Comparison of ENCODE assay signal across 1 cellular context in the genomic region with DNA sequence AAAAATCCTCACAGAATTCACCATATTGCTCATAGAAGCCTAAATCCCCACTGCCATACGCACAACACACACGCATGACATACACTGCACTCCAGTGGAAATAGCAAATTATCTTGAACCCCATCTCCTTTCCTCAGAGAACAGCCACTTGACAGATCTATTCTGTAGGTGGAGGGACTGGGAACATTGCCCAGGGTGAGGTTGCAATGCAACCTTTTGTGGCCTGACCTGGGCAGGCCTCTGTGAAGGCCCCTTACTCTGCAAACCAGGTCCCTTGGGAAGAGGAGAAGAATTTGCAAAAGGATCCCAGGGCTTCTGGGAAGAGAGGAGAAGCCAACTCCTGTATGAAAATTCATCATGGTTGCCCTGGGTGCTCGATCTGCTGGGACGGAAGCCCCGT.
TF ChIP-seq lines count a peak whose summit lies in the region.

No MANE protein-coding gene starts in this region.

TF ChIP-seq in HepG2, 621 proteins besides CTCF, POLR2A, EP300 and RAD21:
- TF ChIP-seq, protein P1, sequence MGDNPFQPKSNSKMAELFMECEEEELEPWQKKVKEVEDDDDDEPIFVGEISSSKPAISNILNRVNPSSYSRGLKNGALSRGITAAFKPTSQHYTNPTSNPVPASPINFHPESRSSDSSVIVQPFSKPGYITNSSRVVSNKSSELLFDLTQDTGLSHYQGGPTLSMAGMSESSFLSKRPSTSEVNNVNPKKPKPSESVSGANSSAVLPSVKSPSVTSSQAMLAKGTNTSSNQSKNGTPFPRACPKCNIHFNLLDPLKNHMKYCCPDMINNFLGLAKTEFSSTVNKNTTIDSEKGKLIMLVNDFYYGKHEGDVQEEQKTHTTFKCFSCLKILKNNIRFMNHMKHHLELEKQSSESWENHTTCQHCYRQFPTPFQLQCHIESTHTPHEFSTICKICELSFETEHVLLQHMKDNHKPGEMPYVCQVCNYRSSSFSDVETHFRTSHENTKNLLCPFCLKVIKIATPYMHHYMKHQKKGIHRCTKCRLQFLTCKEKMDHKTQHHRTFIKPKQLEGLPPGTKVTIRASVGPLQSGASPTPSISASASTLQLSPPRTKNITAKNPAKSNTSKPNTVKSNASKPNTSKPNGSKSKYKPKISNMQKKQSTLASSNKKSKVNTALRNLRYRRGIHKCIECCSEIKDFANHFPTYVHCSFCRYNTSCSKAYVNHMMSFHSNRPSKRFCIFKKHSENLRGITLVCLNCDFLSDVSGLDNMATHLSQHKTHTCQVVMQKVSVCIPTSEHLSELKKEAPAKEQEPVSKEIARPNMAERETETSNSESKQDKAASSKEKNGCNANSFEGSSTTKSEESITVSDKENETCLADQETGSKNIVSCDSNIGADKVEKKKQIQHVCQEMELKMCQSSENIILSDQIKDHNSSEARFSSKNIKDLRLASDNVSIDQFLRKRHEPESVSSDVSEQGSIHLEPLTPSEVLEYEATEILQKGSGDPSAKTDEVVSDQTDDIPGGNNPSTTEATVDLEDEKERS (CRISPR knock-in tag; IDR thresholded peaks at IDR 0.05): no peak
- no peak for TF ChIP-seq ZKSCAN5 (CRISPR knock-in tag; IDR thresholded peaks at IDR 0.05)
- TF ChIP-seq HNRNPK (IDR thresholded peaks at IDR 0.05; ENCODE audit: low read depth, low read length, poor library complexity, severe bottlenecking): no peak
- no peak for TF ChIP-seq DNMT3B (CRISPR knock-in tag; conservative IDR thresholded peaks at IDR 0.05)
- TF ChIP-seq JARID2 (CRISPR knock-in tag; IDR thresholded peaks at IDR 0.05; ENCODE audit: insufficient replicate concordance): no peak
- TF ChIP-seq ELF3 (CRISPR knock-in tag; IDR thresholded peaks at IDR 0.05): no peak
- TF ChIP-seq ZNF451 (CRISPR knock-in tag; IDR thresholded peaks at IDR 0.05): no peak
- TF ChIP-seq, protein P2, sequence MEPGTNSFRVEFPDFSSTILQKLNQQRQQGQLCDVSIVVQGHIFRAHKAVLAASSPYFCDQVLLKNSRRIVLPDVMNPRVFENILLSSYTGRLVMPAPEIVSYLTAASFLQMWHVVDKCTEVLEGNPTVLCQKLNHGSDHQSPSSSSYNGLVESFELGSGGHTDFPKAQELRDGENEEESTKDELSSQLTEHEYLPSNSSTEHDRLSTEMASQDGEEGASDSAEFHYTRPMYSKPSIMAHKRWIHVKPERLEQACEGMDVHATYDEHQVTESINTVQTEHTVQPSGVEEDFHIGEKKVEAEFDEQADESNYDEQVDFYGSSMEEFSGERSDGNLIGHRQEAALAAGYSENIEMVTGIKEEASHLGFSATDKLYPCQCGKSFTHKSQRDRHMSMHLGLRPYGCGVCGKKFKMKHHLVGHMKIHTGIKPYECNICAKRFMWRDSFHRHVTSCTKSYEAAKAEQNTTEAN (CRISPR knock-in tag; conservative IDR thresholded peaks at IDR 0.05): no peak
- no peak for TF ChIP-seq ZNF83 (CRISPR knock-in tag; IDR thresholded peaks at IDR 0.05; ENCODE audit: borderline replicate concordance)
